In genomic region chr4:15784959-15785634, GRCh38 we compare ENCODE assay signal across 12 cellular contexts. TPM values are rescaled to one million over a fixed set of nuclear protein-coding genes. Genes with fewer than 3 reads are reported as not detected.
DNase-seq lines count a peak whose midpoint lies in the region; ATAC-seq and TF ChIP-seq lines count a peak whose summit lies in the region.
"Had no signal": no experiment of that assay in that cellular context is flagged by ENCODE, and none has a peak within 500 bp of the region (broad histone marks: within the 10 kb centered on the region; RNA-seq: fewer than 3 reads in every experiment).

No MANE protein-coding gene starts in this region.

- H3K79me2 ChIP-seq in Loucy (ENCODE audit: insufficient read depth, low read length): peaks cover 74% of the 10 kb centered on the region

- H4K20me1 ChIP-seq in Loucy (ENCODE audit: insufficient read depth, low read length, poor library complexity, severe bottlenecking): no peaks in the 10 kb centered on the region

- no peak overlapping the region for H3K27ac ChIP-seq in vagina
- H3K27ac ChIP-seq: KMS-11 had no signal

- no peaks in the 10 kb centered on the region for H3K9me2 ChIP-seq in Loucy (replicated peaks; ENCODE audit: low read depth, low read length)

- no peaks in the 10 kb centered on the region for H3F3A ChIP-seq in Loucy (ENCODE audit: low read depth)

- H3K4me2 ChIP-seq in Loucy (ENCODE audit: low read depth, low read length, poor library complexity, severe bottlenecking): peak overlapping the region; percentile 42
- H3K4me2 ChIP-seq: KMS-11 had no signal

- H3K4me3 ChIP-seq in Loucy (ENCODE audit: low read length, poor library complexity, severe bottlenecking) (peak overlapping the region; percentile 22), vagina (no peak overlapping the region)

- TF ChIP-seq POLR2A in vagina (IDR thresholded peaks at IDR 0.05): no peak

- ATAC-seq in GM19397 (IDR thresholded peaks at IDR 0.05; ENCODE audit: unreplicated experiment) (peak; percentile 78), HG02885 (IDR thresholded peaks at IDR 0.05; ENCODE audit: poor library complexity, unreplicated experiment) (peak; percentile 87), sciatic nerve (no peak)

- H3K9me3 ChIP-seq in Loucy (ENCODE audit: insufficient read depth, low read depth, low read length) (no peaks in the 10 kb centered on the region), vagina (no peaks in the 10 kb centered on the region)

- in situ Hi-C loops in GM13976 (cut with MboI; ENCODE audit: low sequenced_read_pairs, unreplicated experiment): no loop called here

- intact Hi-C loops in sciatic nerve (cut with DNase I) (no loop called here), vagina (cut with DNase I) (no loop called here)

- H3K27me3 ChIP-seq in Loucy (ENCODE audit: insufficient read depth, low read length, poor library complexity, severe bottlenecking): no peaks in the 10 kb centered on the region
- H3K27me3 ChIP-seq in vagina: no peaks in the 10 kb centered on the region

- H3K36me3 ChIP-seq in Loucy (ENCODE audit: insufficient read depth, low read length) (no peaks in the 10 kb centered on the region), vagina (no peaks in the 10 kb centered on the region)

- TF ChIP-seq CTCF in GM13976 (IDR thresholded peaks at IDR 0.05; ENCODE audit: borderline replicate concordance, control extremely low read depth, extremely low read depth, insufficient read depth, missing control alignments) (no peak), Loucy (conservative IDR thresholded peaks at IDR 0.05; ENCODE audit: low read length) (no peak), vagina (IDR thresholded peaks at IDR 0.05) (no peak)

- H3K9ac ChIP-seq in Loucy (ENCODE audit: low read depth, low read length, poor library complexity, severe bottlenecking): peak overlapping the region; percentile 22
- H3K9ac ChIP-seq: KMS-11 had no signal

- peaks cover 58% of the 10 kb centered on the region for H3K4me1 ChIP-seq in Loucy (ENCODE audit: insufficient read depth, low read length, poor library complexity, severe bottlenecking)
- peaks cover under 1% of the 10 kb centered on the region for H3K4me1 ChIP-seq in vagina

- peak; percentile 52 for DNase-seq in GM13976 (ENCODE audit: low spot score)
- no peak for DNase-seq in sciatic nerve (ENCODE audit: low spot score)
- no peak for DNase-seq in SKM-1 (lab: John Stamatoyannopoulos, UW; ENCODE audit: unreplicated experiment)
- DNase-seq in vagina (ENCODE audit: extremely low spot score in 2 of 2): no peak
- no peak for DNase-seq in DMS79 (lab: John Stamatoyannopoulos, UW)
- DNase-seq: activated naive CD4-positive, alpha-beta T cell treated with anti-CD3 and anti-CD28 coated beads, Interleukin-2, amount 10 ng/mL, durations not matched to agents 7 days and 5 days; stimulated activated CD4-positive, alpha-beta T cell treated with anti-CD3 and anti-CD28 coated beads, Interleukin-15, amount 100 ng/mL, for 24 hours; substantia nigra had no signal

- no peak overlapping the region for H2AFZ ChIP-seq in Loucy (ENCODE audit: low read length)

RNA-seq across cellular contexts. Expression of gene CD38, which starts 7.0 kb away (rescaled TPM):
- total RNA-seq in sciatic nerve (3.4 TPM), vagina (1.2 TPM)
